ENCODE assay signal across 2 cellular contexts in the genomic region with DNA sequence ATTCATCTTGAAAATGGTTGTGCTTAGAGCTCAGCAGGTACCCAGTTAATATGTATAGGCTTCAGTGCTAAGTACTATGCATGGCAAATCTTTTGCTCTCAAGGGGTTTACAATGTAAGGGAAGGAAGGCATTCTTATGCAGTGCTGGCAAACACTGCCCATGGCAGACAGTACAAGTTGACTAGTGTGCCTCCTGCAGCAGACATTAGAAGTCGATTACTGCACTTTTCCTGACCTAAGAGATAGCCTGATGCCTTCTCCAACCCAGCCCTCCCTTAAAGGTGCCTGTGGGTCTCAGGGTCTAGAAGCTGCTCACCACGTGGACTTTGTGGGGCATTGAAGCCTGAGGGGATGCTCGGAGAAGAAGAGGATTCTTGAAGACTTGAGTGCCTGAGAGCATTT.
TF ChIP-seq lines count a peak whose summit lies in the region.

No MANE protein-coding gene starts in this region.

TF ChIP-seq in HepG2, 621 proteins besides CTCF, POLR2A, EP300 and RAD21:
- TF ChIP-seq, protein P1, sequence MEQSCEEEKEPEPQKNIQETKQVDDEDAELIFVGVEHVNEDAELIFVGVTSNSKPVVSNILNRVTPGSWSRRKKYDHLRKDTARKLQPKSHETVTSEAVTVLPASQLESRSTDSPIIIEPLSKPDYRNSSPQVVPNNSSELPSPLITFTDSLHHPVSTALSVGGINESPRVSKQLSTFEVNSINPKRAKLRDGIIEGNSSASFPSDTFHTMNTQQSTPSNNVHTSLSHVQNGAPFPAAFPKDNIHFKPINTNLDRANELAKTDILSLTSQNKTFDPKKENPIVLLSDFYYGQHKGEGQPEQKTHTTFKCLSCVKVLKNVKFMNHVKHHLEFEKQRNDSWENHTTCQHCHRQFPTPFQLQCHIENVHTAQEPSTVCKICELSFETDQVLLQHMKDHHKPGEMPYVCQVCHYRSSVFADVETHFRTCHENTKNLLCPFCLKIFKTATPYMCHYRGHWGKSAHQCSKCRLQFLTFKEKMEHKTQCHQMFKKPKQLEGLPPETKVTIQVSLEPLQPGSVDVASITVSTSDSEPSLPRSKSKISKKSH (CRISPR knock-in tag; IDR thresholded peaks at IDR 0.05; ENCODE audit: borderline replicate concordance), result no peak
- peak; percentile 37; the same call in 1 of the 2 replicates for TF ChIP-seq SRF (IDR thresholded peaks at IDR 0.05; ENCODE audit: low read depth, low read length)

TF ChIP-seq in K562, 482 proteins besides CTCF, POLR2A, EP300 and RAD21:
- no peak for TF ChIP-seq ZBTB8A (IDR thresholded peaks at IDR 0.05; ENCODE audit: partially characterized antibody)
- TF ChIP-seq ZBTB17 (CRISPR knock-in tag; IDR thresholded peaks at IDR 0.05), result peak; percentile 94
- TF ChIP-seq NCOA4 (IDR thresholded peaks at IDR 0.05; ENCODE audit: partially characterized antibody), result no peak
- peak in 1 of 2 experiments; percentile 73; a peak in 2 of 4 replicates for TF ChIP-seq ZMIZ1 (IDR thresholded peaks at IDR 0.05; ENCODE audit: low read depth in 2 of 2, low read length in 2 of 2)
- no peak for TF ChIP-seq PHF21A (IDR thresholded peaks at IDR 0.05; ENCODE audit: borderline replicate concordance, low read depth)
- TF ChIP-seq, protein P2, sequence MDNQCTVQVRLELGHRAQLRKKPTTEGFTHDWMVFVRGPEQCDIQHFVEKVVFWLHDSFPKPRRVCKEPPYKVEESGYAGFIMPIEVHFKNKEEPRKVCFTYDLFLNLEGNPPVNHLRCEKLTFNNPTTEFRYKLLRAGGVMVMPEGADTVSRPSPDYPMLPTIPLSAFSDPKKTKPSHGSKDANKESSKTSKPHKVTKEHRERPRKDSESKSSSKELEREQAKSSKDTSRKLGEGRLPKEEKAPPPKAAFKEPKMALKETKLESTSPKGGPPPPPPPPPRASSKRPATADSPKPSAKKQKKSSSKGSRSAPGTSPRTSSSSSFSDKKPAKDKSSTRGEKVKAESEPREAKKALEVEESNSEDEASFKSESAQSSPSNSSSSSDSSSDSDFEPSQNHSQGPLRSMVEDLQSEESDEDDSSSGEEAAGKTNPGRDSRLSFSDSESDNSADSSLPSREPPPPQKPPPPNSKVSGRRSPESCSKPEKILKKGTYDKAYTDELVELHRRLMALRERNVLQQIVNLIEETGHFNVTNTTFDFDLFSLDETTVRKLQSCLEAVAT (IDR thresholded peaks at IDR 0.05), result peak in 1 of 2 experiments; percentile 94; a peak in 2 of 4 replicates
- TF ChIP-seq CBX3 (IDR thresholded peaks at IDR 0.05; ENCODE audit: borderline replicate concordance in 1 of 2, low read length in 2 of 2), result no peak
- no peak for TF ChIP-seq SIN3A (IDR thresholded peaks at IDR 0.05; ENCODE audit: borderline replicate concordance in 2 of 2, control insufficient read depth in 1 of 2, low read depth in 2 of 2, low read length in 2 of 2)
- TF ChIP-seq, protein P3, sequence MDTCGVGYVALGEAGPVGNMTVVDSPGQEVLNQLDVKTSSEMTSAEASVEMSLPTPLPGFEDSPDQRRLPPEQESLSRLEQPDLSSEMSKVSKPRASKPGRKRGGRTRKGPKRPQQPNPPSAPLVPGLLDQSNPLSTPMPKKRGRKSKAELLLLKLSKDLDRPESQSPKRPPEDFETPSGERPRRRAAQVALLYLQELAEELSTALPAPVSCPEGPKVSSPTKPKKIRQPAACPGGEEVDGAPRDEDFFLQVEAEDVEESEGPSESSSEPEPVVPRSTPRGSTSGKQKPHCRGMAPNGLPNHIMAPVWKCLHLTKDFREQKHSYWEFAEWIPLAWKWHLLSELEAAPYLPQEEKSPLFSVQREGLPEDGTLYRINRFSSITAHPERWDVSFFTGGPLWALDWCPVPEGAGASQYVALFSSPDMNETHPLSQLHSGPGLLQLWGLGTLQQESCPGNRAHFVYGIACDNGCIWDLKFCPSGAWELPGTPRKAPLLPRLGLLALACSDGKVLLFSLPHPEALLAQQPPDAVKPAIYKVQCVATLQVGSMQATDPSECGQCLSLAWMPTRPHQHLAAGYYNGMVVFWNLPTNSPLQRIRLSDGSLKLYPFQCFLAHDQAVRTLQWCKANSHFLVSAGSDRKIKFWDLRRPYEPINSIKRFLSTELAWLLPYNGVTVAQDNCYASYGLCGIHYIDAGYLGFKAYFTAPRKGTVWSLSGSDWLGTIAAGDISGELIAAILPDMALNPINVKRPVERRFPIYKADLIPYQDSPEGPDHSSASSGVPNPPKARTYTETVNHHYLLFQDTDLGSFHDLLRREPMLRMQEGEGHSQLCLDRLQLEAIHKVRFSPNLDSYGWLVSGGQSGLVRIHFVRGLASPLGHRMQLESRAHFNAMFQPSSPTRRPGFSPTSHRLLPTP (IDR thresholded peaks at IDR 0.05; ENCODE audit: borderline replicate concordance, extremely low read depth, insufficient read length), result no peak
- TF ChIP-seq SETDB1 (IDR thresholded peaks at IDR 0.05; ENCODE audit: low read length), result no peak
- TF ChIP-seq, protein P4, sequence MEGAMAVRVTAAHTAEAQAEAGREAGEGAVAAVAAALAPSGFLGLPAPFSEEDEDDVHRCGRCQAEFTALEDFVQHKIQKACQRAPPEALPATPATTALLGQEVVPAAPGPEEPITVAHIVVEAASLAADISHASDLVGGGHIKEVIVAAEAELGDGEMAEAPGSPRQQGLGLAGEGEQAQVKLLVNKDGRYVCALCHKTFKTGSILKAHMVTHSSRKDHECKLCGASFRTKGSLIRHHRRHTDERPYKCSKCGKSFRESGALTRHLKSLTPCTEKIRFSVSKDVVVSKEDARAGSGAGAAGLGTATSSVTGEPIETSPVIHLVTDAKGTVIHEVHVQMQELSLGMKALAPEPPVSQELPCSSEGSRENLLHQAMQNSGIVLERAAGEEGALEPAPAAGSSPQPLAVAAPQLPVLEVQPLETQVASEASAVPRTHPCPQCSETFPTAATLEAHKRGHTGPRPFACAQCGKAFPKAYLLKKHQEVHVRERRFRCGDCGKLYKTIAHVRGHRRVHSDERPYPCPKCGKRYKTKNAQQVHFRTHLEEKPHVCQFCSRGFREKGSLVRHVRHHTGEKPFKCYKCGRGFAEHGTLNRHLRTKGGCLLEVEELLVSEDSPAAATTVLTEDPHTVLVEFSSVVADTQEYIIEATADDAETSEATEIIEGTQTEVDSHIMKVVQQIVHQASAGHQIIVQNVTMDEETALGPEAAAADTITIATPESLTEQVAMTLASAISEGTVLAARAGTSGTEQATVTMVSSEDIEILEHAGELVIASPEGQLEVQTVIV (CRISPR knock-in tag; IDR thresholded peaks at IDR 0.05; ENCODE audit: borderline replicate concordance), result no peak
- TF ChIP-seq XRCC5 (IDR thresholded peaks at IDR 0.05; ENCODE audit: low read depth, low read length), result no peak
- no peak for TF ChIP-seq NCOA2 (IDR thresholded peaks at IDR 0.05; ENCODE audit: partially characterized antibody in 2 of 2)
- TF ChIP-seq RBM22 (IDR thresholded peaks at IDR 0.05; ENCODE audit: low read depth, low read length, poor library complexity, severe bottlenecking), result no peak
